Comparison of ENCODE assay signal across 29 cellular contexts in genomic region chr10:7460006-7460405, GRCh38.
"Had no signal": no experiment of that assay in that cellular context is flagged by ENCODE, and none has a peak within 500 bp of the region (broad histone marks: within the 10 kb centered on the region; RNA-seq: fewer than 3 reads in every experiment).

No MANE protein-coding gene starts in this region.

- ATAC-seq: activated naive CD4-positive, alpha-beta T cell treated with anti-CD3 and anti-CD28 coated beads, Interleukin-2, amount 50 U/mL, for 72 hours; activated T-cell treated with anti-CD3 and anti-CD28 coated beads, Interleukin-2, amount 50 U/mL, for 72 hours; gastroesophageal sphincter; heart right ventricle had no signal

- H3K4me3 ChIP-seq: ascending aorta, breast epithelium, cardiac muscle cell, esophagus squamous epithelium, gastroesophageal sphincter, heart right ventricle had no signal

- DNase-seq: activated CD4-positive, alpha-beta memory T cell treated with anti-CD3 and anti-CD28 coated beads, Interleukin-2, amount 10 ng/mL, durations not matched to agents 7 days and 5 days; activated CD4-positive, alpha-beta T cell treated with anti-CD3 and anti-CD28 coated beads for 1 hour; activated CD4-positive, alpha-beta T cell treated with anti-CD3 and anti-CD28 coated beads for 4 hours; activated CD4-positive, alpha-beta T cell treated with anti-CD3 and anti-CD28 coated beads, Interleukin-2, amount 10 ng/mL, durations not matched to agents 7 days and 5 days; activated CD4-positive, alpha-beta T cell treated with anti-CD3 and anti-CD28 coated beads, Interleukin-2, amount 50 U/mL, for 4 hours; activated CD8-positive, alpha-beta memory T cell treated with anti-CD3 and anti-CD28 coated beads, Interleukin-2, amount 50 U/mL, for 48 hours; activated gamma-delta T cell; activated naive CD4-positive, alpha-beta T cell; activated naive CD4-positive, alpha-beta T cell treated with anti-CD3 and anti-CD28 coated beads, Interleukin-2, amount 10 ng/mL, durations not matched to agents 7 days and 5 days; activated naive CD8-positive, alpha-beta T cell treated with anti-CD3 and anti-CD28 coated beads, Interleukin-2, amount 10 ng/mL, durations not matched to agents 7 days and 5 days; activated T-cell treated with anti-CD3 and anti-CD28 coated beads for 4 hours; activated T-cell treated with anti-CD3 and anti-CD28 coated beads, Interleukin-2, amount 50 U/mL, for 24 hours; activated T-cell treated with anti-CD3 and anti-CD28 coated beads, Interleukin-2, amount 50 U/mL, for 72 hours; cortex of kidney; dermis blood vessel endothelial cell; effector CD4-positive, alpha-beta T cell; esophagus squamous epithelium; foreskin melanocyte; heart right ventricle; T-helper 2 cell had no signal

- H3K27me3 ChIP-seq: ascending aorta, breast epithelium, cardiac muscle cell had no signal

- H3K9me3 ChIP-seq: ascending aorta, breast epithelium, esophagus squamous epithelium, gastroesophageal sphincter, heart right ventricle had no signal

- H3K36me3 ChIP-seq: ascending aorta, breast epithelium, cardiac muscle cell, esophagus squamous epithelium, gastroesophageal sphincter, heart right ventricle had no signal

- H3K4me1 ChIP-seq: ascending aorta, breast epithelium, esophagus squamous epithelium, gastroesophageal sphincter had no signal

- FAIRE-seq: colon, endometrium, endothelial cell of umbilical vein had no signal

- H3K27ac ChIP-seq: ascending aorta, breast epithelium, cardiac muscle cell, epithelial cell of prostate, esophagus squamous epithelium, gastroesophageal sphincter, heart right ventricle had no signal
